1 cellular context compared by ENCODE assay signal in the genomic region with DNA sequence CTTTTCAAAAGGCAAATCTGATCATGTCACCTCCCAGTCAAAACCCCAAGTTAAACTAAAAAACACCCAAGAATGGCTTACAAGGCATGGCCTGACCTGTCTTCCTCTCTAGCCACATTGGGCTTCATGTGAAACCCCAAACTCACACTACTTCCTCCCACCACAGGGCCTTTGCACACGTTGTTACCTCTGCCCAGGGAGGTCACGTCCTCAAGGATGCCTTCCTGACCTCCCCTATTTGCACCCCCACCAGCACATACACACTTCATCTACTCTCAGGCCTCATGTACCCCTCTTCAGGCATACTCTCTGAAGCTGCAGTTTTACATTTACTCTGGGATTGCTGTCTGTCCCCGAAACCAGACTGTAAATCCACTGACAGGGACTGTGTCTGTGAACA.
TF ChIP-seq lines count a peak whose summit lies in the region.

No MANE protein-coding gene starts in this region.

TF ChIP-seq in GM12878, 131 proteins besides CTCF, POLR2A, EP300 and RAD21 (continued from another document):
- TF ChIP-seq BCL3 (IDR thresholded peaks at IDR 0.05; ENCODE audit: borderline replicate concordance, insufficient read depth, low read depth, low read length, poor library complexity, severe bottlenecking) (no peak), ATF3 (IDR thresholded peaks at IDR 0.05; ENCODE audit: borderline replicate concordance, extremely low read depth, low read depth, low read length) (no peak), SIX5 (IDR thresholded peaks at IDR 0.05; ENCODE audit: low read depth, low read length, severe bottlenecking) (no peak), YBX1 (IDR thresholded peaks at IDR 0.05) (no peak), NRF1 (conservative IDR thresholded peaks at IDR 0.05; ENCODE audit: low read depth, low read length) (no peak), MEF2B (IDR thresholded peaks at IDR 0.05; ENCODE audit: partially characterized antibody, poor library complexity, severe bottlenecking) (no peak), HDGF (IDR thresholded peaks at IDR 0.05) (peak; percentile 77; the same call in 1 of the 2 replicates), IKZF2 (IDR thresholded peaks at IDR 0.05) (peak; percentile 22 to 41; a peak in 1 of 4 replicates), LARP7 (IDR thresholded peaks at IDR 0.05) (0 out of 2 replicates have a peak, but pooled peaks have one; percentile 15), PAX8 (IDR thresholded peaks at IDR 0.05) (no peak), TCF3 (IDR thresholded peaks at IDR 0.05; ENCODE audit: borderline replicate concordance, insufficient read depth, low read depth, low read length) (no peak), BCLAF1 (IDR thresholded peaks at IDR 0.05) (no peak), IRF4 (IDR thresholded peaks at IDR 0.05; ENCODE audit: low read depth, low read length) (no peak), SREBF2 (IDR thresholded peaks at IDR 0.05; ENCODE audit: low read length) (no peak), CHD1 (IDR thresholded peaks at IDR 0.05; ENCODE audit: low read depth, low read length) (no peak), HDAC2 (IDR thresholded peaks at IDR 0.05) (no peak), HDAC6 (IDR thresholded peaks at IDR 0.05; ENCODE audit: unreplicated experiment) (no peak), NR2C1 (IDR thresholded peaks at IDR 0.05) (no peak; the same call in 1 of the 2 replicates), NBN (IDR thresholded peaks at IDR 0.05) (peak; percentile 63), ZNF592 (IDR thresholded peaks at IDR 0.05) (no peak), MEF2A (IDR thresholded peaks at IDR 0.05; ENCODE audit: insufficient read depth, low read depth, low read length) (no peak), ATF7 (IDR thresholded peaks at IDR 0.05; ENCODE audit: low read depth) (no peak), STAT1 (conservative IDR thresholded peaks at IDR 0.05) (no peak), HCFC1 (IDR thresholded peaks at IDR 0.05; ENCODE audit: low read length) (no peak), EZH2 (IDR thresholded peaks at IDR 0.05; ENCODE audit: borderline replicate concordance, control insufficient read depth, low read depth, low read length) (no peak), TCF12 (IDR thresholded peaks at IDR 0.05; ENCODE audit: low read depth, low read length) (no peak), KAT2A (conservative IDR thresholded peaks at IDR 0.05; ENCODE audit: control insufficient read depth, low read depth, low read length) (no peak), WRNIP1 (IDR thresholded peaks at IDR 0.05; ENCODE audit: borderline replicate concordance, low read depth, low read length) (no peak), ZNF274 (IDR thresholded peaks at IDR 0.05; ENCODE audit: insufficient read depth, insufficient read length) (no peak), MTA3 (IDR thresholded peaks at IDR 0.05; ENCODE audit: borderline replicate concordance, low read length) (no peak), RBBP5 (conservative IDR thresholded peaks at IDR 0.05) (no peak), RUNX3 (IDR thresholded peaks at IDR 0.05; ENCODE audit: low read length) (peak; percentile 74), SMAD5 (IDR thresholded peaks at IDR 0.05; ENCODE audit: low read depth) (no peak), POU2F2 (IDR thresholded peaks at IDR 0.05; ENCODE audit: borderline replicate concordance, low read depth, low read length) (no peak), ZNF384 (IDR thresholded peaks at IDR 0.05; ENCODE audit: borderline replicate concordance, low read depth, low read length) (no peak), NR2F1 (conservative IDR thresholded peaks at IDR 0.05) (peak; percentile 77), RB1 (IDR thresholded peaks at IDR 0.05; ENCODE audit: borderline replicate concordance) (0 out of 2 replicates have a peak, but pooled peaks have one; percentile 13), ZNF207 (IDR thresholded peaks at IDR 0.05; ENCODE audit: borderline replicate concordance) (no peak), SKIL (IDR thresholded peaks at IDR 0.05; ENCODE audit: low read depth, poor library complexity, severe bottlenecking) (no peak), MYB (IDR thresholded peaks at IDR 0.05; ENCODE audit: borderline replicate concordance, low read depth, low read length) (no peak), ESRRA (IDR thresholded peaks at IDR 0.05; ENCODE audit: low read length) (peak; percentile 54; the same call in 1 of the 2 replicates), NFXL1 (IDR thresholded peaks at IDR 0.05; ENCODE audit: borderline replicate concordance) (no peak), BACH1 (IDR thresholded peaks at IDR 0.05; ENCODE audit: borderline replicate concordance) (no peak; the same call in 1 of the 2 replicates), MYC (IDR thresholded peaks at IDR 0.05; ENCODE audit: insufficient read depth, insufficient read length, insufficient replicate concordance, low read length, severe bottlenecking) (no peak), SIN3A (IDR thresholded peaks at IDR 0.05; ENCODE audit: low read depth, low read length) (no peak), FOXM1 (IDR thresholded peaks at IDR 0.05; ENCODE audit: low read depth, low read length) (no peak), POLR2AphosphoS2 (IDR thresholded peaks at IDR 0.05; ENCODE audit: low read depth, low read length) (0 out of 2 replicates have a peak, but pooled peaks have one; percentile 30)
- TF ChIP-seq, protein P1, sequence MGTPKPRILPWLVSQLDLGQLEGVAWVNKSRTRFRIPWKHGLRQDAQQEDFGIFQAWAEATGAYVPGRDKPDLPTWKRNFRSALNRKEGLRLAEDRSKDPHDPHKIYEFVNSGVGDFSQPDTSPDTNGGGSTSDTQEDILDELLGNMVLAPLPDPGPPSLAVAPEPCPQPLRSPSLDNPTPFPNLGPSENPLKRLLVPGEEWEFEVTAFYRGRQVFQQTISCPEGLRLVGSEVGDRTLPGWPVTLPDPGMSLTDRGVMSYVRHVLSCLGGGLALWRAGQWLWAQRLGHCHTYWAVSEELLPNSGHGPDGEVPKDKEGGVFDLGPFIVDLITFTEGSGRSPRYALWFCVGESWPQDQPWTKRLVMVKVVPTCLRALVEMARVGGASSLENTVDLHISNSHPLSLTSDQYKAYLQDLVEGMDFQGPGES (IDR thresholded peaks at IDR 0.05) = no peak
